In genomic region chr7:69871886-69872592, GRCh38 we compare ENCODE assay signal across 17 cellular contexts.
DNase-seq lines count a peak whose midpoint lies in the region; TF ChIP-seq lines count a peak whose summit lies in the region.
"Had no signal": no experiment of that assay in that cellular context is flagged by ENCODE, and none has a peak within 500 bp of the region (broad histone marks: within the 10 kb centered on the region; RNA-seq: fewer than 3 reads in every experiment).

No MANE protein-coding gene starts in this region.

- H3K4me1 Mint-ChIP-seq in activated CD4-positive, alpha-beta memory T cell treated with anti-CD3 and anti-CD28 coated beads, Interleukin-2, amount 10 ng/mL, durations not matched to agents 7 days and 5 days: no peaks in the 10 kb centered on the region
- H3K4me1 Mint-ChIP-seq: WTC11 had no signal

- DNase-seq in Daoy (ENCODE audit: low read depth) (peak; percentile 44), WERI-Rb-1 (peak; percentile 44), left ventricle myocardium inferior (no peak), ovary (peak in 3 of 5 donors; percentile 13 to 32 (median 20)), NCI-H510A treated with DMSO at 0.1 percent for 48 hours (lab: John Stamatoyannopoulos, UW) (no peak), NCI-H2029 (lab: John Stamatoyannopoulos, UW) (no peak)
- no peak for DNase-seq in activated CD8-positive, alpha-beta memory T cell treated with anti-CD3 and anti-CD28 coated beads, Interleukin-2, amount 50 U/mL, for 4 hours
- no peak for DNase-seq in activated CD4-positive, alpha-beta memory T cell treated with anti-CD3 and anti-CD28 coated beads, Interleukin-2, amount 10 ng/mL, durations not matched to agents 7 days and 5 days
- DNase-seq: activated gamma-delta T cell, Calu3, mucosa of descending colon, NCI-H1436, NCI-H345, PC-9, psoas muscle had no signal

- H3K27ac ChIP-seq in WERI-Rb-1 (peak overlapping the region; percentile 21), left ventricle myocardium inferior (replicated peaks) (peak overlapping the region; percentile 41), ovary (peak overlapping the region in 1 of 2 donors; percentile 24)
- H3K27ac ChIP-seq: HL-60, PC-9, psoas muscle had no signal

- H3K9me3 Mint-ChIP-seq in activated CD4-positive, alpha-beta memory T cell treated with anti-CD3 and anti-CD28 coated beads, Interleukin-2, amount 10 ng/mL, durations not matched to agents 7 days and 5 days: no peaks in the 10 kb centered on the region
- H3K9me3 Mint-ChIP-seq: WTC11 had no signal

- TF ChIP-seq CTCF in WERI-Rb-1 (IDR thresholded peaks at IDR 0.05; ENCODE audit: low read depth, low read length) (no peak), left ventricle myocardium inferior (IDR thresholded peaks at IDR 0.05; ENCODE audit: borderline replicate concordance) (no peak), ovary (IDR thresholded peaks at IDR 0.05) (no peak)

- H3K4me1 ChIP-seq in left ventricle myocardium inferior: peaks cover 20% of the 10 kb centered on the region
- H3K4me1 ChIP-seq in ovary (ENCODE audit: insufficient read depth): peaks cover 12% of the 10 kb centered on the region
- H3K4me1 ChIP-seq: psoas muscle had no signal

- no peaks in the 10 kb centered on the region for H3K9me3 ChIP-seq in WERI-Rb-1 (ENCODE audit: severe bottlenecking)
- H3K9me3 ChIP-seq in left ventricle myocardium inferior (replicated peaks): no peaks in the 10 kb centered on the region
- no peaks in the 10 kb centered on the region for H3K9me3 ChIP-seq in ovary
- H3K9me3 ChIP-seq: mucosa of descending colon, psoas muscle had no signal

- H3K36me3 Mint-ChIP-seq in activated CD4-positive, alpha-beta memory T cell treated with anti-CD3 and anti-CD28 coated beads, Interleukin-2, amount 10 ng/mL, durations not matched to agents 7 days and 5 days (ENCODE audit: low read depth): no peaks in the 10 kb centered on the region
- H3K36me3 Mint-ChIP-seq: WTC11 had no signal

- no peak overlapping the region for H3K4me3 Mint-ChIP-seq in activated CD4-positive, alpha-beta memory T cell treated with anti-CD3 and anti-CD28 coated beads, Interleukin-2, amount 10 ng/mL, durations not matched to agents 7 days and 5 days
- H3K4me3 Mint-ChIP-seq: WTC11 had no signal

- no peak for TF ChIP-seq POLR2A in ovary (IDR thresholded peaks at IDR 0.05)

- H3K27me3 ChIP-seq in WERI-Rb-1 (ENCODE audit: insufficient read depth, low read depth, severe bottlenecking) (no peaks in the 10 kb centered on the region), left ventricle myocardium inferior (ENCODE audit: low read depth) (no peaks in the 10 kb centered on the region), ovary (no peaks in the 10 kb centered on the region)

- H3K36me3 ChIP-seq in WERI-Rb-1: no peaks in the 10 kb centered on the region
- H3K36me3 ChIP-seq in left ventricle myocardium inferior: no peaks in the 10 kb centered on the region
- no peaks in the 10 kb centered on the region for H3K36me3 ChIP-seq in ovary

- no peak overlapping the region for H3K27ac Mint-ChIP-seq in activated CD4-positive, alpha-beta memory T cell treated with anti-CD3 and anti-CD28 coated beads, Interleukin-2, amount 10 ng/mL, durations not matched to agents 7 days and 5 days
- H3K27ac Mint-ChIP-seq: WTC11 had no signal

- POLR2A ChIA-PET in activated CD4-positive, alpha-beta memory T cell treated with anti-CD3 and anti-CD28 coated beads, Interleukin-2, amount 10 ng/mL, durations not matched to agents 7 days and 5 days (lab: Charles Lee): no interaction called here

- intact Hi-C loops in left ventricle myocardium inferior (cut with micrococcal nuclease) (no loop called here), ovary (cut with DNase I) (no loop called here)

- no peaks in the 10 kb centered on the region for H3K27me3 Mint-ChIP-seq in activated CD4-positive, alpha-beta memory T cell treated with anti-CD3 and anti-CD28 coated beads, Interleukin-2, amount 10 ng/mL, durations not matched to agents 7 days and 5 days

- H3K4me3 ChIP-seq in WERI-Rb-1 (ENCODE audit: low read depth, low read length) (no peak overlapping the region), left ventricle myocardium inferior (no peak overlapping the region), ovary (no peak overlapping the region)
- H3K4me3 ChIP-seq: mucosa of descending colon, PC-9, psoas muscle had no signal

- no peak for TF ChIP-seq EP300 in ovary (IDR thresholded peaks at IDR 0.05)

- CTCF ChIA-PET in activated CD4-positive, alpha-beta memory T cell treated with anti-CD3 and anti-CD28 coated beads, Interleukin-2, amount 10 ng/mL, durations not matched to agents 7 days and 5 days (lab: Charles Lee): no interaction called here

- WGBS in ovary, 3 donors: 13 to 32% (median 22%) methylated on average over 10 of the region's 10 CpGs

Comparison
In these comparisons a context has a peak if more than half of its experiments do, and no peak if none do; other contexts are left out.
1. DNase-seq: peak in Daoy (single experiment), WERI-Rb-1 (single experiment) and ovary (3 of 5); none in left ventricle myocardium inferior (single experiment), activated CD8-positive, alpha-beta memory T cell treated with anti-CD3 and anti-CD28 coated beads, Interleukin-2, amount 50 U/mL, for 4 hours (single experiment), activated CD4-positive, alpha-beta memory T cell treated with anti-CD3 and anti-CD28 coated beads, Interleukin-2, amount 10 ng/mL, durations not matched to agents 7 days and 5 days (single experiment), NCI-H510A treated with DMSO at 0.1 percent for 48 hours (single experiment) and NCI-H2029 (single experiment).